ENCODE assay signal across 26 cellular contexts in genomic region chr2:223758131-223758840, GRCh38.
A peak's percentile ranks its signal among the peaks of the same experiment; 100 is the strongest.
DNase-seq lines count a peak whose midpoint lies in the region; ATAC-seq, FAIRE-seq and TF ChIP-seq lines count a peak whose summit lies in the region.
"Had no signal": no experiment of that assay in that cellular context is flagged by ENCODE, and none has a peak within 500 bp of the region (broad histone marks: within the 10 kb centered on the region; RNA-seq: fewer than 3 reads in every experiment).

No MANE protein-coding gene starts in this region.

- TF ChIP-seq POLR2A in HepG2 (IDR thresholded peaks at IDR 0.05; ENCODE audit: insufficient read depth in 1 of 2, low read depth in 2 of 2, low read length in 2 of 2) (no peak), right lobe of liver (IDR thresholded peaks at IDR 0.05) (no peak), esophagus squamous epithelium (IDR thresholded peaks at IDR 0.05) (no peak), thyroid gland (IDR thresholded peaks at IDR 0.05) (no peak)

- ATAC-seq in HepG2, result no peak
- no peak for ATAC-seq in right lobe of liver
- no peak for ATAC-seq in Panc1
- ATAC-seq: activated naive CD4-positive, alpha-beta T cell treated with anti-CD3 and anti-CD28 coated beads, Interleukin-2, amount 50 U/mL, for 72 hours; GM12878; stimulated activated effector memory CD8-positive, alpha-beta T cell treated with anti-CD3 and anti-CD28 coated beads, Interleukin-12 subunit alpha, Interleukin-12 subunit beta, amount 100 ng/mL, for 72 hours had no signal

- no peaks in the 10 kb centered on the region for H4K20me1 ChIP-seq in HepG2 (ENCODE audit: insufficient read depth, low read length)
- peaks cover 2% of the 10 kb centered on the region for H4K20me1 ChIP-seq in neural progenitor cell (ENCODE audit: low read depth)

- H3K4me1 ChIP-seq in HepG2 (ENCODE audit: insufficient read depth, low read length), result peaks cover 54% of the 10 kb centered on the region
- H3K4me1 ChIP-seq in right lobe of liver, result no peaks in the 10 kb centered on the region
- peaks cover 26% of the 10 kb centered on the region for H3K4me1 ChIP-seq in Panc1 (ENCODE audit: control insufficient read depth, insufficient read depth, low read length)
- H3K4me1 ChIP-seq in esophagus squamous epithelium, result peaks cover 0 to 37% (median 23%) of the 10 kb centered on the region in 3 donors
- peaks cover 39 to 44% of the 10 kb centered on the region in 2 donors for H3K4me1 ChIP-seq in thyroid gland
- H3K4me1 ChIP-seq in neural progenitor cell, result no peaks in the 10 kb centered on the region
- H3K4me1 ChIP-seq: BE2C had no signal

- no peak for TF ChIP-seq RAD21 in HepG2 (CRISPR knock-in tag; IDR thresholded peaks at IDR 0.05)

- H3K4me2 ChIP-seq in HepG2 (ENCODE audit: low read depth, low read length) (no peak overlapping the region), neural progenitor cell (no peak overlapping the region)

- no peaks in the 10 kb centered on the region for H3F3A ChIP-seq in neural progenitor cell (ENCODE audit: low read depth)

- no peak overlapping the region for H3K27ac ChIP-seq in HepG2 (ENCODE audit: extremely low read length, insufficient read depth, low read length)
- H3K27ac ChIP-seq in right lobe of liver, result no peak overlapping the region
- H3K27ac ChIP-seq in Panc1 (ENCODE audit: low read length), result peak overlapping the region; percentile 42; the same call in 1 of the 2 replicates
- peak overlapping the region in 3 of 4 donors; percentile 20 to 82 (median 42) for H3K27ac ChIP-seq in esophagus squamous epithelium
- H3K27ac ChIP-seq in thyroid gland, result peak overlapping the region; percentile 34 to 99 (median 93)
- no peak overlapping the region for H3K27ac ChIP-seq in neural progenitor cell
- H3K27ac ChIP-seq: spleen had no signal

- CTCF ChIA-PET in HepG2 (lab: Yijun Ruan, JAX; ENCODE audit: low intra/inter-chr PET ratio, low total read pairs) (no interaction called here), Panc1 (lab: Charles Lee) (no interaction called here)

- WGBS in HepG2 (ENCODE audit: low lambda C conversion rate), result 96% methylated on average over 4 of the region's 4 CpGs
- 75% methylated on average over 4 of the region's 4 CpGs for whole genome bisulfite sequencing in right lobe of liver (ENCODE audit: insufficient coverage, low coverage, low lambda C conversion rate, missing lambda C conversion rate)
- 51 to 59% methylated on average over 4 of the region's 4 CpGs for WGBS in esophagus squamous epithelium, 2 donors
- WGBS in thyroid gland, 2 donors, result 76 to 81% methylated on average over 4 of the region's 4 CpGs

- no peaks in the 10 kb centered on the region for H3K4me1 Mint-ChIP-seq in neural progenitor cell

- H3K4me3 ChIP-seq in HepG2 (replicated peaks in 1 of 3; ENCODE audit: insufficient read depth in 1 of 3, low read depth in 2 of 3, low read length in 3 of 3) (no peak overlapping the region), right lobe of liver (no peak overlapping the region), Panc1 (ENCODE audit: low read depth in 2 of 2, low read length in 2 of 2) (no peak overlapping the region), esophagus squamous epithelium (no peak overlapping the region), thyroid gland (replicated peaks in 1 of 3) (no peak overlapping the region), neural progenitor cell (no peak overlapping the region)
- H3K4me3 ChIP-seq: GM12878, spleen had no signal

- H3K9me3 ChIP-seq in HepG2 (ENCODE audit: low read length), result no peaks in the 10 kb centered on the region
- no peaks in the 10 kb centered on the region for H3K9me3 ChIP-seq in right lobe of liver
- no peaks in the 10 kb centered on the region for H3K9me3 ChIP-seq in Panc1 (ENCODE audit: control insufficient read depth, insufficient read depth, low read depth, low read length)
- no peaks in the 10 kb centered on the region for H3K9me3 ChIP-seq in esophagus squamous epithelium
- no peaks in the 10 kb centered on the region for H3K9me3 ChIP-seq in thyroid gland
- no peaks in the 10 kb centered on the region for H3K9me3 ChIP-seq in neural progenitor cell (ENCODE audit: low read depth)
- H3K9me3 ChIP-seq: BE2C, spleen had no signal

- H3K4me3 Mint-ChIP-seq in neural progenitor cell, result no peak overlapping the region
- H3K4me3 Mint-ChIP-seq: activated CD4-positive, alpha-beta T cell treated with anti-CD3 and anti-CD28 coated beads, Interleukin-2, amount 10 ng/mL, durations not matched to agents 7 days and 5 days; activated T-helper 1 cell treated with anti-CD3 and anti-CD28 coated beads, Interleukin-12 subunit alpha, Interleukin-12 subunit beta, Interleukin-2, Interleukin-4 antibody, amounts not matched to agents 30 ng/mL and 10 ng/mL and 1 ng/mL, durations not matched to agents 14 hours and 24 hours and 36 hours; naive B cell; stimulated activated effector memory CD8-positive, alpha-beta T cell treated with anti-CD3 and anti-CD28 coated beads, Interleukin-12 subunit alpha, Interleukin-12 subunit beta, amount 100 ng/mL, for 72 hours had no signal

- no peaks in the 10 kb centered on the region for H3K27me3 Mint-ChIP-seq in neural progenitor cell (ENCODE audit: insufficient read depth, low read depth)
- H3K27me3 Mint-ChIP-seq: activated CD4-positive, alpha-beta T cell treated with anti-CD3 and anti-CD28 coated beads, Interleukin-2, amount 10 ng/mL, durations not matched to agents 7 days and 5 days; naive B cell had no signal

- intact Hi-C loops in HepG2 (cut with micrococcal nuclease; ENCODE audit: unreplicated experiment), result loop anchor here (2.0 kb wide), 1 partner anchor 65 kb away; no protein-coding TSS in a partner anchor
- intact Hi-C loops in right lobe of liver (cut with DNase I), result no loop called here
- intact Hi-C loops in Panc1 (cut with micrococcal nuclease; ENCODE audit: unreplicated experiment), result no loop called here
- intact Hi-C loops in esophagus squamous epithelium (cut with DNase I), result no loop called here
- intact Hi-C loops in thyroid gland (cut with DNase I), result no loop called here

- H3K27me3 ChIP-seq in HepG2 (ENCODE audit: control insufficient read depth in 1 of 2, insufficient read depth in 2 of 2, low read length in 2 of 2) (no peaks in the 10 kb centered on the region), right lobe of liver (no peaks in the 10 kb centered on the region), Panc1 (ENCODE audit: control insufficient read depth, insufficient read depth, low read length) (no peaks in the 10 kb centered on the region), esophagus squamous epithelium (no peaks in the 10 kb centered on the region), thyroid gland (no peaks in the 10 kb centered on the region), neural progenitor cell (no peaks in the 10 kb centered on the region)
- H3K27me3 ChIP-seq: BE2C, spleen had no signal

- TF ChIP-seq EP300 in HepG2 (IDR thresholded peaks at IDR 0.05; ENCODE audit: low read depth in 2 of 2, low read length in 2 of 2) (no peak), HepG2 (CRISPR knock-in tag; IDR thresholded peaks at IDR 0.05; ENCODE audit: borderline replicate concordance) (no peak)

- no peak for TF ChIP-seq CTCF in HepG2 (CRISPR knock-in tag; IDR thresholded peaks at IDR 0.05)
- no peak for TF ChIP-seq CTCF in right lobe of liver (IDR thresholded peaks at IDR 0.05)
- TF ChIP-seq CTCF in Panc1 (IDR thresholded peaks at IDR 0.05), result no peak
- TF ChIP-seq CTCF in esophagus squamous epithelium (IDR thresholded peaks at IDR 0.05), result no peak
- TF ChIP-seq CTCF in thyroid gland (IDR thresholded peaks at IDR 0.05), result no peak
- TF ChIP-seq CTCF in neural progenitor cell (IDR thresholded peaks at IDR 0.05), result no peak

- H3K36me3 ChIP-seq in HepG2 (replicated peaks in 1 of 2; ENCODE audit: control insufficient read depth in 1 of 2, insufficient read depth in 2 of 2, low read length in 2 of 2) (no peaks in the 10 kb centered on the region), right lobe of liver (no peaks in the 10 kb centered on the region), Panc1 (ENCODE audit: control insufficient read depth, insufficient read depth, low read length) (peaks cover 2% of the 10 kb centered on the region; the same call in 1 of the 2 replicates), esophagus squamous epithelium (no peaks in the 10 kb centered on the region), thyroid gland (no peaks in the 10 kb centered on the region), neural progenitor cell (no peaks in the 10 kb centered on the region)
- H3K36me3 ChIP-seq: BE2C had no signal

- no peak for DNase-seq in HepG2 (ENCODE audit: low spot score)
- DNase-seq in right lobe of liver, result no peak
- no peak for DNase-seq in Panc1 (ENCODE audit: low read depth, low spot score)
- no peak for DNase-seq in esophagus squamous epithelium (lab: John Stamatoyannopoulos, UW)
- DNase-seq in thyroid gland, result no peak
- DNase-seq in HPDE6-E6E7 (ENCODE audit: extremely low spot score), result no peak
- no peak for DNase-seq in neural progenitor cell (ENCODE audit: low spot score)
- DNase-seq in kidney glomerular epithelial cell (lab: John Stamatoyannopoulos, UW), result no peak
- DNase-seq: activated CD4-positive, alpha-beta T cell treated with anti-CD3 and anti-CD28 coated beads, Interleukin-2, amount 10 ng/mL, durations not matched to agents 7 days and 5 days; anterior cingulate cortex; BE2C; cortex of kidney; DMS79 treated with DMSO at 0.1 percent for 48 hours; glutamatergic neuron; Kasumi-1; naive B cell; NCI-H524; occipital lobe; spleen; stimulated activated CD4-positive, alpha-beta T cell treated with anti-CD3 and anti-CD28 coated beads, Interleukin-2, amount 100 ng/mL, for 48 hours; T-helper 9 cell had no signal

- H3K36me3 Mint-ChIP-seq in neural progenitor cell, result no peaks in the 10 kb centered on the region
- H3K36me3 Mint-ChIP-seq: activated naive CD4-positive, alpha-beta T cell treated with anti-CD3 and anti-CD28 coated beads, Interleukin-2, amount 50 U/mL, for 72 hours; naive B cell had no signal

- no peaks in the 10 kb centered on the region for H3K79me2 ChIP-seq in HepG2 (ENCODE audit: insufficient read depth, low read length)
- H3K79me2 ChIP-seq in neural progenitor cell (ENCODE audit: low read depth), result no peaks in the 10 kb centered on the region

- FAIRE-seq in HepG2 (lab: Jason Lieb, UNC), result no peak
- FAIRE-seq: endometrium, GM12878 had no signal

- BruUV-seq in HepG2 (replicated peaks; lab: Mats Ljungman, UMichigan) (no TSS peak), Panc1 (replicated peaks; lab: Mats Ljungman, UMichigan) (no TSS peak)

- H2AFZ ChIP-seq in HepG2 (ENCODE audit: low read length) (no peak overlapping the region), neural progenitor cell (replicated peaks) (no peak overlapping the region)

- POLR2A ChIA-PET in HepG2 (lab: Yijun Ruan, JAX) (no interaction called here), Panc1 (lab: Charles Lee) (no interaction called here)

- no peaks in the 10 kb centered on the region for H3K9me3 Mint-ChIP-seq in neural progenitor cell
- H3K9me3 Mint-ChIP-seq: activated CD4-positive, alpha-beta T cell treated with anti-CD3 and anti-CD28 coated beads, Interleukin-2, amount 10 ng/mL, durations not matched to agents 7 days and 5 days; activated naive CD4-positive, alpha-beta T cell treated with anti-CD3 and anti-CD28 coated beads, Interleukin-2, amount 50 U/mL, for 72 hours; activated T-helper 1 cell treated with anti-CD3 and anti-CD28 coated beads, Interleukin-12 subunit alpha, Interleukin-12 subunit beta, Interleukin-2, Interleukin-4 antibody, amounts not matched to agents 30 ng/mL and 10 ng/mL and 1 ng/mL, durations not matched to agents 14 hours and 24 hours and 36 hours; naive B cell; stimulated activated effector memory CD8-positive, alpha-beta T cell treated with anti-CD3 and anti-CD28 coated beads, Interleukin-12 subunit alpha, Interleukin-12 subunit beta, amount 100 ng/mL, for 72 hours had no signal

- in situ Hi-C loops in HepG2 (cut with HindIII; ENCODE audit: extremely low pct_ligation_motif_present, low pct_unique_long_range_greater_than_20kb) (no loop called here), Panc1 (cut with HindIII; ENCODE audit: low pct_unique_long_range_greater_than_20kb, low sequenced_read_pairs) (no loop called here)

- no peak overlapping the region for H3K9ac ChIP-seq in HepG2 (ENCODE audit: insufficient read depth, low read depth, low read length)
- H3K9ac ChIP-seq in neural progenitor cell, result no peak overlapping the region

- H3K27ac Mint-ChIP-seq in neural progenitor cell, result no peak overlapping the region
- H3K27ac Mint-ChIP-seq: activated CD4-positive, alpha-beta T cell treated with anti-CD3 and anti-CD28 coated beads, Interleukin-2, amount 10 ng/mL, durations not matched to agents 7 days and 5 days; activated naive CD4-positive, alpha-beta T cell treated with anti-CD3 and anti-CD28 coated beads, Interleukin-2, amount 50 U/mL, for 72 hours; naive B cell; stimulated activated effector memory CD8-positive, alpha-beta T cell treated with anti-CD3 and anti-CD28 coated beads, Interleukin-12 subunit alpha, Interleukin-12 subunit beta, amount 100 ng/mL, for 72 hours had no signal

Comparison
In these comparisons a context has a peak if more than half of its experiments do, and no peak if none do; other contexts are left out.
1. H3K27ac ChIP-seq: peak in Panc1 (single experiment), esophagus squamous epithelium (3 of 4) and thyroid gland (3 of 3); none in HepG2 (single experiment), right lobe of liver (0 of 3) and neural progenitor cell (single experiment).